Comparison of ENCODE assay signal across 10 cellular contexts in genomic region chr11:57320719-57321387, GRCh38. TPM values are rescaled to one million over a fixed set of nuclear protein-coding genes. Genes with fewer than 3 reads are reported as not detected.
DNase-seq lines count a peak whose midpoint lies in the region; ATAC-seq and TF ChIP-seq lines count a peak whose summit lies in the region.
"Had no signal": no experiment of that assay in that cellular context is flagged by ENCODE, and none has a peak within 500 bp of the region (broad histone marks: within the 10 kb centered on the region; RNA-seq: fewer than 3 reads in every experiment).

No MANE protein-coding gene starts in this region.

- H3K4me3 ChIP-seq in AG10803 (ENCODE audit: low read length), result peak overlapping the region; percentile 74
- peak overlapping the region; percentile 66 to 94 for H3K4me3 ChIP-seq in foreskin fibroblast (ENCODE audit: low read depth in 1 of 2, low read length in 2 of 2)
- H3K4me3 ChIP-seq in WERI-Rb-1 (ENCODE audit: low read depth, low read length), result no peak overlapping the region

- DNase-seq in AG10803 (ENCODE audit: low read depth) (no peak), WTC11 (ENCODE audit: low spot score) (no peak), foreskin fibroblast (no peak), progenitor cell of endocrine pancreas (ENCODE audit: low spot score, unreplicated experiment) (no peak), WERI-Rb-1 (no peak), superior temporal gyrus (ENCODE audit: extremely low spot score) (no peak)
- DNase-seq: activated CD4-positive, alpha-beta memory T cell treated with anti-CD3 and anti-CD28 coated beads for 36 hours; CD4-positive, alpha-beta memory T cell had no signal

- no peak for ATAC-seq in WTC11
- no peak for ATAC-seq in GM19351 (IDR thresholded peaks at IDR 0.05; ENCODE audit: unreplicated experiment)
- ATAC-seq in HG03432 (IDR thresholded peaks at IDR 0.05; ENCODE audit: unreplicated experiment), result no peak

- POLR2A ChIA-PET in WTC11 (lab: Charles Lee), result interaction anchor here (1.0 kb wide), 1 partner anchor 18 kb away, joined by 3 read pairs; no protein-coding TSS in a partner anchor

- H3K36me3 Mint-ChIP-seq in WTC11 (peaks cover 18% of the 10 kb centered on the region), progenitor cell of endocrine pancreas (ENCODE audit: insufficient read depth) (peaks cover 17% of the 10 kb centered on the region)

- H3K9me3 ChIP-seq in WERI-Rb-1 (ENCODE audit: severe bottlenecking), result no peaks in the 10 kb centered on the region

- TF ChIP-seq CTCF in AG10803 (conservative IDR thresholded peaks at IDR 0.05; ENCODE audit: low read length) (no peak), WTC11 (IDR thresholded peaks at IDR 0.05) (no peak), foreskin fibroblast (IDR thresholded peaks at IDR 0.05; ENCODE audit: low read depth, low read length) (no peak), progenitor cell of endocrine pancreas (IDR thresholded peaks at IDR 0.05; ENCODE audit: unreplicated experiment) (no peak), WERI-Rb-1 (IDR thresholded peaks at IDR 0.05; ENCODE audit: low read depth, low read length) (no peak)

- no peaks in the 10 kb centered on the region for H3K27me3 ChIP-seq in WERI-Rb-1 (ENCODE audit: insufficient read depth, low read depth, severe bottlenecking)

- H3K27me3 Mint-ChIP-seq in WTC11 (ENCODE audit: low read depth) (no peaks in the 10 kb centered on the region), progenitor cell of endocrine pancreas (no peaks in the 10 kb centered on the region)
- H3K27me3 Mint-ChIP-seq: activated CD4-positive, alpha-beta memory T cell treated with anti-CD3 and anti-CD28 coated beads for 36 hours; CD4-positive, alpha-beta memory T cell had no signal

- H3K27ac ChIP-seq in WERI-Rb-1, result no peak overlapping the region

- H3K9me3 Mint-ChIP-seq in WTC11 (no peaks in the 10 kb centered on the region), progenitor cell of endocrine pancreas (ENCODE audit: low read depth) (no peaks in the 10 kb centered on the region)
- H3K9me3 Mint-ChIP-seq: activated CD4-positive, alpha-beta memory T cell treated with anti-CD3 and anti-CD28 coated beads for 36 hours; CD4-positive, alpha-beta memory T cell had no signal

- H3K4me1 Mint-ChIP-seq in WTC11, result peaks cover 43% of the 10 kb centered on the region
- H3K4me1 Mint-ChIP-seq in progenitor cell of endocrine pancreas (ENCODE audit: low read depth), result peaks cover 42% of the 10 kb centered on the region

- H3K27ac Mint-ChIP-seq in WTC11 (peak overlapping the region; percentile 34; the same call in 1 of the 2 replicates), progenitor cell of endocrine pancreas (peak overlapping the region; percentile 54)
- H3K27ac Mint-ChIP-seq: activated CD4-positive, alpha-beta memory T cell treated with anti-CD3 and anti-CD28 coated beads for 36 hours had no signal

- H3K4me3 Mint-ChIP-seq in WTC11 (no peak overlapping the region), progenitor cell of endocrine pancreas (ENCODE audit: low read depth) (peak overlapping the region; percentile 35)
- H3K4me3 Mint-ChIP-seq: activated CD4-positive, alpha-beta memory T cell treated with anti-CD3 and anti-CD28 coated beads for 36 hours had no signal

- CTCF ChIA-PET in WTC11 (lab: Charles Lee), result interaction anchor here (1.8 to 2.6 kb wide), 2 partner anchors 18 to 72 kb away, joined by 6 to 12 read pairs; no protein-coding TSS in a partner anchor

- H3K36me3 ChIP-seq in WERI-Rb-1, result peaks cover 32% of the 10 kb centered on the region

TF ChIP-seq in WTC11, 78 proteins besides CTCF, POLR2A, EP300 and RAD21:
- no peak for TF ChIP-seq ZNF425 (CRISPR knock-in tag; conservative IDR thresholded peaks at IDR 0.05)
- no peak for TF ChIP-seq AR (CRISPR knock-in tag; IDR thresholded peaks at IDR 0.05)
- no peak for TF ChIP-seq MXD4 (CRISPR knock-in tag; IDR thresholded peaks at IDR 0.05; ENCODE audit: borderline replicate concordance)
- no peak for TF ChIP-seq ERG (CRISPR knock-in tag; IDR thresholded peaks at IDR 0.05)
- TF ChIP-seq NFATC4 (CRISPR knock-in tag; IDR thresholded peaks at IDR 0.05), result no peak
- TF ChIP-seq KAT7 (CRISPR knock-in tag; IDR thresholded peaks at IDR 0.05; ENCODE audit: borderline replicate concordance), result no peak
- TF ChIP-seq TEAD1 (CRISPR knock-in tag; IDR thresholded peaks at IDR 0.05), result no peak
- TF ChIP-seq ZNF232 (CRISPR knock-in tag; IDR thresholded peaks at IDR 0.05), result no peak
- TF ChIP-seq SP1 (CRISPR knock-in tag; conservative IDR thresholded peaks at IDR 0.05), result no peak
- TF ChIP-seq, protein P1, sequence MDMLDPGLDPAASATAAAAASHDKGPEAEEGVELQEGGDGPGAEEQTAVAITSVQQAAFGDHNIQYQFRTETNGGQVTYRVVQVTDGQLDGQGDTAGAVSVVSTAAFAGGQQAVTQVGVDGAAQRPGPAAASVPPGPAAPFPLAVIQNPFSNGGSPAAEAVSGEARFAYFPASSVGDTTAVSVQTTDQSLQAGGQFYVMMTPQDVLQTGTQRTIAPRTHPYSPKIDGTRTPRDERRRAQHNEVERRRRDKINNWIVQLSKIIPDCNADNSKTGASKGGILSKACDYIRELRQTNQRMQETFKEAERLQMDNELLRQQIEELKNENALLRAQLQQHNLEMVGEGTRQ (CRISPR knock-in tag; IDR thresholded peaks at IDR 0.05), result no peak
- no peak for TF ChIP-seq GTF2I (CRISPR knock-in tag; conservative IDR thresholded peaks at IDR 0.05)
- no peak for TF ChIP-seq CREB1 (CRISPR knock-in tag; IDR thresholded peaks at IDR 0.05)
- TF ChIP-seq, protein P2, sequence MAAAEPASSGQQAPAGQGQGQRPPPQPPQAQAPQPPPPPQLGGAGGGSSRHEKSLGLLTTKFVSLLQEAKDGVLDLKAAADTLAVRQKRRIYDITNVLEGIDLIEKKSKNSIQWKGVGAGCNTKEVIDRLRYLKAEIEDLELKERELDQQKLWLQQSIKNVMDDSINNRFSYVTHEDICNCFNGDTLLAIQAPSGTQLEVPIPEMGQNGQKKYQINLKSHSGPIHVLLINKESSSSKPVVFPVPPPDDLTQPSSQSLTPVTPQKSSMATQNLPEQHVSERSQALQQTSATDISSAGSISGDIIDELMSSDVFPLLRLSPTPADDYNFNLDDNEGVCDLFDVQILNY (CRISPR knock-in tag; IDR thresholded peaks at IDR 0.05), result no peak
- TF ChIP-seq SMAD4 (CRISPR knock-in tag; IDR thresholded peaks at IDR 0.05), result no peak
- TF ChIP-seq ZNF263 (CRISPR knock-in tag; IDR thresholded peaks at IDR 0.05; ENCODE audit: low read depth), result no peak
- no peak for TF ChIP-seq EMX1 (CRISPR knock-in tag; IDR thresholded peaks at IDR 0.05)
- TF ChIP-seq ZNF416 (CRISPR knock-in tag; IDR thresholded peaks at IDR 0.05), result no peak

RNA-seq across cellular contexts. Expression of gene TNKS1BP1, which starts 3.9 kb away (rescaled TPM):
- total RNA-seq in WTC11 (2021) (109 to 127 TPM (median 125 TPM) in 3 replicates), progenitor cell of endocrine pancreas (99.8 and 108 TPM in 2 replicates)

RNA-seq across cellular contexts. Expression of gene SSRP1, which starts 14.8 kb away (rescaled TPM):
- total RNA-seq in WTC11 (2021) (218 to 228 TPM (median 223 TPM) in 3 replicates), progenitor cell of endocrine pancreas (126 and 131 TPM in 2 replicates)

RNA-seq across cellular contexts. Expression of gene P2RX3, which starts 17.3 kb away (rescaled TPM):
- total RNA-seq in WTC11 (2021) (0.26 to 1.1 TPM (median 0.66 TPM) in 3 replicates), progenitor cell of endocrine pancreas (not detected in 2 replicates)
- total RNA-seq: activated CD4-positive, alpha-beta memory T cell treated with anti-CD3 and anti-CD28 coated beads for 36 hours; CD4-positive, alpha-beta memory T cell had no signal
